Comparison of ENCODE assay signal across 22 cellular contexts in genomic region chr2:189514107-189514506, GRCh38.
DNase-seq lines count a peak whose midpoint lies in the region; ATAC-seq and TF ChIP-seq lines count a peak whose summit lies in the region.
"Had no signal": no experiment of that assay in that cellular context is flagged by ENCODE, and none has a peak within 500 bp of the region (broad histone marks: within the 10 kb centered on the region; RNA-seq: fewer than 3 reads in every experiment).

No MANE protein-coding gene starts in this region.

- TF ChIP-seq EP300 in gastroesophageal sphincter (IDR thresholded peaks at IDR 0.05) = no peak

- H3K4me3 Mint-ChIP-seq in GM23338 = no peak overlapping the region
- no peak overlapping the region for H3K4me3 Mint-ChIP-seq in naive thymus-derived CD4-positive, alpha-beta T cell
- H3K4me3 Mint-ChIP-seq in activated CD4-positive, alpha-beta T cell treated with anti-CD3 and anti-CD28 coated beads for 36 hours = no peak overlapping the region
- H3K4me3 Mint-ChIP-seq: activated CD4-positive, alpha-beta memory T cell treated with anti-CD3 and anti-CD28 coated beads for 36 hours; activated T-cell treated with anti-CD3 and anti-CD28 coated beads, Interleukin-2, amount 50 U/mL, for 72 hours; central memory CD8-positive, alpha-beta T cell; nephron; type B pancreatic cell had no signal

- H2AK5ac ChIP-seq in mesendoderm (ENCODE audit: low read length) = no peak overlapping the region

- ATAC-seq in GM23338 (no peak), gastroesophageal sphincter (peak; percentile 46)
- peak; percentile 70 for ATAC-seq in naive thymus-derived CD4-positive, alpha-beta T cell
- no peak for ATAC-seq in activated CD4-positive, alpha-beta T cell treated with anti-CD3 and anti-CD28 coated beads for 36 hours
- ATAC-seq: activated CD4-positive, CD25-positive, alpha-beta regulatory T cell treated with anti-CD3 and anti-CD28 coated beads, Interleukin-2, amount 50 U/mL, for 24 hours; activated T-cell treated with anti-CD3 and anti-CD28 coated beads, Interleukin-2, amount 50 U/mL, for 72 hours; K562 had no signal

- no peak overlapping the region for H3K4me3 ChIP-seq in GM23338
- H3K4me3 ChIP-seq in gastroesophageal sphincter = no peak overlapping the region
- H3K4me3 ChIP-seq in naive thymus-derived CD4-positive, alpha-beta T cell (ENCODE audit: low read length) = no peak overlapping the region
- H3K4me3 ChIP-seq in mesendoderm (ENCODE audit: low read length) = no peak overlapping the region
- H3K4me3 ChIP-seq: K562, lung, skin epidermis had no signal

- no peak overlapping the region for H3K9ac ChIP-seq in mesendoderm (ENCODE audit: low read length)

- no peaks in the 10 kb centered on the region for H3F3A ChIP-seq in GM23338 (replicated peaks; ENCODE audit: low read depth)

- H3K9me3 Mint-ChIP-seq in GM23338 = no peaks in the 10 kb centered on the region
- peaks cover 0 to 10% (median 7%) of the 10 kb centered on the region in 11 donors for H3K9me3 Mint-ChIP-seq in naive thymus-derived CD4-positive, alpha-beta T cell
- peaks cover 8% of the 10 kb centered on the region for H3K9me3 Mint-ChIP-seq in activated CD4-positive, alpha-beta T cell treated with anti-CD3 and anti-CD28 coated beads for 36 hours (ENCODE audit: low read depth)

- H3K27ac ChIP-seq in GM23338 (ENCODE audit: low read depth) (no peak overlapping the region), gastroesophageal sphincter (no peak overlapping the region), mesendoderm (ENCODE audit: low read depth, low read length) (no peak overlapping the region)
- no peak overlapping the region for H3K27ac ChIP-seq in naive thymus-derived CD4-positive, alpha-beta T cell (ENCODE audit: low read depth, low read length)

- H4K8ac ChIP-seq in mesendoderm (ENCODE audit: low read depth, low read length) = no peak overlapping the region

- peaks cover 5% of the 10 kb centered on the region; the same call in 1 of the 2 replicates for H3K9me2 ChIP-seq in GM23338 (ENCODE audit: insufficient read depth)

- H3K36me3 Mint-ChIP-seq in GM23338 (ENCODE audit: low read depth) = no peaks in the 10 kb centered on the region
- H3K36me3 Mint-ChIP-seq in naive thymus-derived CD4-positive, alpha-beta T cell = peaks cover 0 to 6% (median 2%) of the 10 kb centered on the region in 5 donors
- H3K36me3 Mint-ChIP-seq in activated CD4-positive, alpha-beta T cell treated with anti-CD3 and anti-CD28 coated beads for 36 hours (ENCODE audit: low read depth) = no peaks in the 10 kb centered on the region
- H3K36me3 Mint-ChIP-seq: activated CD4-positive, alpha-beta memory T cell treated with anti-CD3 and anti-CD28 coated beads for 36 hours had no signal

- no peak overlapping the region for H3K18ac ChIP-seq in mesendoderm (ENCODE audit: low read length)

- no peak overlapping the region for H4K5ac ChIP-seq in mesendoderm (ENCODE audit: low read length)

- no peak overlapping the region for H3K27ac Mint-ChIP-seq in GM23338
- H3K27ac Mint-ChIP-seq in naive thymus-derived CD4-positive, alpha-beta T cell = no peak overlapping the region
- no peak overlapping the region for H3K27ac Mint-ChIP-seq in activated CD4-positive, alpha-beta T cell treated with anti-CD3 and anti-CD28 coated beads for 36 hours
- H3K27ac Mint-ChIP-seq: activated CD4-positive, alpha-beta memory T cell treated with anti-CD3 and anti-CD28 coated beads for 36 hours; type B pancreatic cell had no signal

- TF ChIP-seq POLR2A in gastroesophageal sphincter (IDR thresholded peaks at IDR 0.05) = no peak

- POLR2A ChIA-PET in naive thymus-derived CD4-positive, alpha-beta T cell (lab: Charles Lee) = no interaction called here
- POLR2A ChIA-PET in activated CD4-positive, alpha-beta T cell treated with anti-CD3 and anti-CD28 coated beads for 36 hours (lab: Charles Lee) = no interaction called here

- no peaks in the 10 kb centered on the region for H3K79me1 ChIP-seq in mesendoderm (ENCODE audit: low read length)

- no peak for DNase-seq in GM23338 (ENCODE audit: low spot score)
- peak; percentile 87 for DNase-seq in NOMO-1 treated with dmso at 0.1 percent for 144 hours (lab: John Stamatoyannopoulos, UW; ENCODE audit: unreplicated experiment)
- DNase-seq in naive thymus-derived CD4-positive, alpha-beta T cell = no peak
- no peak for DNase-seq in mesendoderm
- DNase-seq in amniotic stem cell (lab: John Stamatoyannopoulos, UW) = no peak
- DNase-seq in NCI-H1105 (lab: John Stamatoyannopoulos, UW) = no peak
- no peak for DNase-seq in activated CD4-positive, alpha-beta T cell treated with anti-CD3 and anti-CD28 coated beads for 36 hours
- DNase-seq: activated CD4-positive, alpha-beta memory T cell treated with anti-CD3 and anti-CD28 coated beads for 36 hours; activated T-cell treated with anti-CD3 and anti-CD28 coated beads, Interleukin-2, amount 50 U/mL, for 72 hours; COR-L47; NCI-H1417 treated with DMSO at 0.1 percent for 48 hours; NCI-H345; NCI-H69; stimulated activated naive CD4-positive, alpha-beta T cell had no signal

- H3K79me2 ChIP-seq in GM23338 (replicated peaks; ENCODE audit: insufficient read depth) (no peaks in the 10 kb centered on the region), mesendoderm (ENCODE audit: control insufficient read depth, insufficient read depth, low read length) (no peaks in the 10 kb centered on the region)

- H3K27me3 ChIP-seq in GM23338 (ENCODE audit: insufficient read depth) = no peaks in the 10 kb centered on the region
- H3K27me3 ChIP-seq in gastroesophageal sphincter = no peaks in the 10 kb centered on the region
- H3K27me3 ChIP-seq in naive thymus-derived CD4-positive, alpha-beta T cell (ENCODE audit: control insufficient read depth in 2 of 2, insufficient read depth in 2 of 2, low read length in 2 of 2) = no peaks in the 10 kb centered on the region
- H3K27me3 ChIP-seq in mesendoderm (ENCODE audit: insufficient read depth, low read length, poor library complexity) = no peaks in the 10 kb centered on the region

- H3K36me3 ChIP-seq in GM23338 (ENCODE audit: insufficient read depth) (no peaks in the 10 kb centered on the region), gastroesophageal sphincter (no peaks in the 10 kb centered on the region), mesendoderm (ENCODE audit: control insufficient read depth, insufficient read depth, low read length) (no peaks in the 10 kb centered on the region)
- no peaks in the 10 kb centered on the region for H3K36me3 ChIP-seq in naive thymus-derived CD4-positive, alpha-beta T cell (ENCODE audit: control insufficient read depth in 2 of 3, insufficient read depth in 3 of 3, low read length in 3 of 3)

- H3K23ac ChIP-seq in mesendoderm (ENCODE audit: low read length) = no peak overlapping the region

- H3K27me3 Mint-ChIP-seq in GM23338 (ENCODE audit: insufficient read depth, low read depth, poor library complexity) = no peaks in the 10 kb centered on the region
- peaks cover 0 to 9% (median under 1%) of the 10 kb centered on the region in 5 donors for H3K27me3 Mint-ChIP-seq in naive thymus-derived CD4-positive, alpha-beta T cell
- H3K27me3 Mint-ChIP-seq in activated CD4-positive, alpha-beta T cell treated with anti-CD3 and anti-CD28 coated beads for 36 hours = peaks cover 2% of the 10 kb centered on the region
- H3K27me3 Mint-ChIP-seq: type B pancreatic cell had no signal

- no peak overlapping the region for H2BK120ac ChIP-seq in mesendoderm (ENCODE audit: low read depth, low read length)

- H2AFZ ChIP-seq in GM23338 = 0 out of 2 replicates have a peak overlapping the region, but pooled peaks have one; percentile 39

- no peak for TF ChIP-seq CTCF in GM23338 (conservative IDR thresholded peaks at IDR 0.05; ENCODE audit: low read depth in 2 of 2)
- no peak for TF ChIP-seq CTCF in gastroesophageal sphincter (IDR thresholded peaks at IDR 0.05)

- H3K9me3 ChIP-seq in gastroesophageal sphincter = no peaks in the 10 kb centered on the region
- H3K9me3 ChIP-seq in naive thymus-derived CD4-positive, alpha-beta T cell (ENCODE audit: control insufficient read depth in 2 of 3, low read length in 3 of 3) = no peaks in the 10 kb centered on the region

- H3K56ac ChIP-seq in mesendoderm (ENCODE audit: low read length) = no peak overlapping the region

- no peaks in the 10 kb centered on the region; the same call in 2 of the 3 replicates for H3K4me1 Mint-ChIP-seq in GM23338
- no peaks in the 10 kb centered on the region for H3K4me1 Mint-ChIP-seq in naive thymus-derived CD4-positive, alpha-beta T cell
- H3K4me1 Mint-ChIP-seq in activated CD4-positive, alpha-beta T cell treated with anti-CD3 and anti-CD28 coated beads for 36 hours = no peaks in the 10 kb centered on the region
- H3K4me1 Mint-ChIP-seq: central memory CD8-positive, alpha-beta T cell had no signal

- WGBS in gastroesophageal sphincter (ENCODE audit: low coverage in 1 of 2), 2 donors = 81 to 96% methylated on average over 3 of the region's 3 CpGs
- whole genome bisulfite sequencing in mesendoderm (ENCODE audit: extremely low coverage, insufficient coverage, low lambda C conversion rate) = no CpG with 5 or more reads among the region's 3 CpGs

- no peak overlapping the region for H2BK15ac ChIP-seq in mesendoderm (replicated peaks; ENCODE audit: low read depth)

- CTCF ChIA-PET in naive thymus-derived CD4-positive, alpha-beta T cell (lab: Charles Lee) = no interaction called here
- CTCF ChIA-PET in activated CD4-positive, alpha-beta T cell treated with anti-CD3 and anti-CD28 coated beads for 36 hours (lab: Charles Lee) = interaction anchor here (0.7 to 1.5 kb wide), 2 partner anchors 16 to 22 kb away, joined by 3 read pairs; no protein-coding TSS in a partner anchor

- no peak overlapping the region for H3K4me2 ChIP-seq in GM23338
- H3K4me2 ChIP-seq in mesendoderm (ENCODE audit: low read length) = no peak overlapping the region

- no peak overlapping the region for H3K4ac ChIP-seq in mesendoderm (ENCODE audit: low read depth, low read length)

- H3K4me1 ChIP-seq in GM23338 (ENCODE audit: insufficient read depth) (no peaks in the 10 kb centered on the region), gastroesophageal sphincter (peaks cover 0 to 2% (median 0%) of the 10 kb centered on the region in 3 donors), mesendoderm (ENCODE audit: control insufficient read depth, low read depth, low read length) (no peaks in the 10 kb centered on the region)
- H3K4me1 ChIP-seq in naive thymus-derived CD4-positive, alpha-beta T cell (ENCODE audit: control insufficient read depth in 2 of 2, insufficient read depth in 2 of 2, low read length in 2 of 2) = no peaks in the 10 kb centered on the region

- intact Hi-C loops in naive thymus-derived CD4-positive, alpha-beta T cell (cut with micrococcal nuclease) = no loop called here
- intact Hi-C loops in activated CD4-positive, alpha-beta T cell treated with anti-CD3 and anti-CD28 coated beads for 36 hours (cut with DNase I, micrococcal nuclease) = no loop called here

- no peak overlapping the region for H2BK5ac ChIP-seq in mesendoderm (ENCODE audit: low read length)

- no peaks in the 10 kb centered on the region for H4K20me1 ChIP-seq in GM23338 (replicated peaks; ENCODE audit: insufficient read depth)

Comparison
In these comparisons a context has a peak if more than half of its experiments do, and no peak if none do; other contexts are left out.
1. ATAC-seq: peak in gastroesophageal sphincter (single experiment) and naive thymus-derived CD4-positive, alpha-beta T cell (single experiment); none in GM23338 (single experiment) and activated CD4-positive, alpha-beta T cell treated with anti-CD3 and anti-CD28 coated beads for 36 hours (single experiment).